14 cellular contexts compared by ENCODE assay signal in the genomic region with DNA sequence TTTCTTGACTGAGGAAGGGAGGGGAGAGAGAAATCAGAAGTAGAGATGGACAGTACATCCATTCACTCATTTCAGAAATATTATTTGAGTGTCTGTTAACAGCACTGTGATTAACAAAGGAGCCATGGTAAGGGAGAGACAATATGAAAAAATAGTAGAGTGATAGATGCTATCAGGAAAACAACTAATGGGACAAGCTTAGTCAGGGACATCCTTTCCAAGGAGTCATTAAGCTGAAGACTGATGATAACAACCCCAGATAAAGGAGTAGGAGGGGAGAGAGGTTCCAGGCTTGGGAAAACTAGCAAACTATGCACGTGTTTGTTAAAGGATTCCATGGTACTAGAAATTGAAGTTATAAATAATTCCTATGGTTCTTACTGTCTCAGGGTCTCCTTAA.
"Had no signal": no experiment of that assay in that cellular context is flagged by ENCODE, and none has a peak within 500 bp of the region (broad histone marks: within the 10 kb centered on the region; RNA-seq: fewer than 3 reads in every experiment).

No MANE protein-coding gene starts in this region.

- H3K27ac Mint-ChIP-seq: activated naive CD4-positive, alpha-beta T cell treated with anti-CD3 and anti-CD28 coated beads for 36 hours; activated naive CD8-positive, alpha-beta T cell treated with anti-CD3 and anti-CD28 coated beads, Interleukin-2, amount 50 U/mL, for 24 hours; activated T-helper 17 cell treated with anti-CD3 and anti-CD28 coated beads, Interleukin-2, amount 50 U/mL, for 72 hours; naive thymus-derived CD8-positive, alpha-beta T cell had no signal

- H3K9me3 ChIP-seq: neutrophil, prostate gland, right lobe of liver had no signal

- FAIRE-seq: colon had no signal

- H3K27me3 Mint-ChIP-seq: activated naive CD8-positive, alpha-beta T cell treated with anti-CD3 and anti-CD28 coated beads, Interleukin-2, amount 50 U/mL, for 24 hours; activated T-helper 17 cell treated with anti-CD3 and anti-CD28 coated beads, Interleukin-2, amount 50 U/mL, for 72 hours had no signal

- H3K27me3 ChIP-seq: neutrophil, right lobe of liver had no signal

- H3K27ac ChIP-seq: neutrophil, prostate gland, right lobe of liver, SK-N-MC, VCaP had no signal

- H3K4me1 Mint-ChIP-seq: activated naive CD8-positive, alpha-beta T cell treated with anti-CD3 and anti-CD28 coated beads, Interleukin-2, amount 50 U/mL, for 24 hours; activated T-helper 17 cell treated with anti-CD3 and anti-CD28 coated beads, Interleukin-2, amount 50 U/mL, for 72 hours; naive thymus-derived CD8-positive, alpha-beta T cell had no signal

- DNase-seq: activated CD4-positive, alpha-beta T cell treated with anti-CD3 and anti-CD28 coated beads, Interleukin-2, amount 50 U/mL, for 48 hours; activated naive CD4-positive, alpha-beta T cell treated with anti-CD3 and anti-CD28 coated beads for 36 hours; activated naive CD8-positive, alpha-beta T cell treated with anti-CD3 and anti-CD28 coated beads, Interleukin-2, amount 50 U/mL, for 24 hours; glutamatergic neuron; naive thymus-derived CD8-positive, alpha-beta T cell; right lobe of liver; stimulated activated CD4-positive, alpha-beta T cell treated with anti-CD3 and anti-CD28 coated beads, Interleukin-1b, Interleukin-23, amount 100 ng/mL, for 48 hours had no signal

- H3K9me3 Mint-ChIP-seq: activated naive CD4-positive, alpha-beta T cell treated with anti-CD3 and anti-CD28 coated beads for 36 hours; activated naive CD8-positive, alpha-beta T cell treated with anti-CD3 and anti-CD28 coated beads, Interleukin-2, amount 50 U/mL, for 24 hours; activated T-helper 17 cell treated with anti-CD3 and anti-CD28 coated beads, Interleukin-2, amount 50 U/mL, for 72 hours; naive thymus-derived CD8-positive, alpha-beta T cell had no signal

- H3K36me3 ChIP-seq: neutrophil had no signal

- ATAC-seq: activated naive CD8-positive, alpha-beta T cell treated with anti-CD3 and anti-CD28 coated beads, Interleukin-2, amount 50 U/mL, for 24 hours; activated T-helper 17 cell treated with anti-CD3 and anti-CD28 coated beads, Interleukin-2, amount 50 U/mL, for 72 hours; esophagus mucosa; naive thymus-derived CD8-positive, alpha-beta T cell; right lobe of liver had no signal

- H3K4me3 Mint-ChIP-seq: activated naive CD4-positive, alpha-beta T cell treated with anti-CD3 and anti-CD28 coated beads for 36 hours; activated naive CD8-positive, alpha-beta T cell treated with anti-CD3 and anti-CD28 coated beads, Interleukin-2, amount 50 U/mL, for 24 hours; activated T-helper 17 cell treated with anti-CD3 and anti-CD28 coated beads, Interleukin-2, amount 50 U/mL, for 72 hours; naive thymus-derived CD8-positive, alpha-beta T cell had no signal

- H3K4me1 ChIP-seq: prostate gland had no signal

- H3K4me3 ChIP-seq: prostate gland, right lobe of liver, SK-N-MC had no signal
